In genomic region chr7:151663382-151664100, GRCh38 we compare ENCODE assay signal across 16 cellular contexts.
A peak's percentile ranks its signal among the peaks of the same experiment; 100 is the strongest.
DNase-seq lines count a peak whose midpoint lies in the region; ATAC-seq and TF ChIP-seq lines count a peak whose summit lies in the region.
"Had no signal": no experiment of that assay in that cellular context is flagged by ENCODE, and none has a peak within 500 bp of the region (broad histone marks: within the 10 kb centered on the region; RNA-seq: fewer than 3 reads in every experiment).

No MANE protein-coding gene starts in this region.

- H3K4me1 ChIP-seq in adipocyte (ENCODE audit: control insufficient read depth, insufficient read depth, low read length) (peaks cover 74% of the 10 kb centered on the region), tibial artery (peaks cover 0 to 60% (median 18%) of the 10 kb centered on the region in 4 donors)

- H3K9me3 ChIP-seq in adipocyte (ENCODE audit: control insufficient read depth, low read length) (peaks cover 2% of the 10 kb centered on the region), tibial artery (peaks cover 0 to 11% (median 0%) of the 10 kb centered on the region in 3 donors)

- H3K36me3 ChIP-seq in adipocyte (ENCODE audit: control insufficient read depth, insufficient read depth, low read length, severe bottlenecking) (no peaks in the 10 kb centered on the region), tibial artery (no peaks in the 10 kb centered on the region)

- H3K4me3 ChIP-seq in adipocyte (ENCODE audit: low read length) (no peak overlapping the region), tibial artery (no peak overlapping the region)

- intact Hi-C loops in cardiac septum (cut with DNase I) (no loop called here), Right ventricle myocardium superior (cut with DNase I) (no loop called here), tibial artery (cut with DNase I; ENCODE audit: low total_unique reads) (no loop called here)

- no peaks in the 10 kb centered on the region for H3K27me3 ChIP-seq in adipocyte (replicated peaks; ENCODE audit: control insufficient read depth, insufficient read depth, low read length)
- no peaks in the 10 kb centered on the region for H3K27me3 ChIP-seq in tibial artery

- TF ChIP-seq CTCF in tibial artery (IDR thresholded peaks at IDR 0.05) = no peak

- peak; percentile 51 for DNase-seq in cardiac septum (ENCODE audit: low spot score)
- no peak for DNase-seq in Right ventricle myocardium superior
- DNase-seq in adipocyte (ENCODE audit: low read depth) = no peak
- DNase-seq in fibroblast of peridontal ligament (ENCODE audit: extremely low read depth) = peak; percentile 75
- peak in 1 of 2 donors; percentile 53 for DNase-seq in tibial artery
- no peak for DNase-seq in GF-D8 (lab: John Stamatoyannopoulos, UW)
- DNase-seq in T1000 (lab: John Stamatoyannopoulos, UW) = no peak
- DNase-seq: C1 segment of cervical spinal cord, DND-41, H7, MM.1S, NCI-H1092 treated with DMSO at 0.1 percent for 48 hours, NCI-H1694, NCI-H510A treated with DMSO at 0.1 percent for 48 hours had no signal

- no peak for ATAC-seq in Right ventricle myocardium superior (ENCODE audit: poor library complexity)
- no peak for ATAC-seq in GM21381 (IDR thresholded peaks at IDR 0.05; ENCODE audit: unreplicated experiment)
- ATAC-seq: HepG2 had no signal

- H3K27ac ChIP-seq in tibial artery = peak overlapping the region; percentile 70 to 76

- H3K9ac ChIP-seq in adipocyte (ENCODE audit: low read length) = peak overlapping the region; percentile 75

Comparison
In these comparisons a context has a peak if more than half of its experiments do, and no peak if none do; other contexts are left out.
1. DNase-seq: peak in cardiac septum (single experiment) and fibroblast of peridontal ligament (single experiment); none in Right ventricle myocardium superior (single experiment), adipocyte (single experiment), GF-D8 (single experiment) and T1000 (single experiment).